Comparison of ENCODE assay signal across 27 cellular contexts in the genomic region with DNA sequence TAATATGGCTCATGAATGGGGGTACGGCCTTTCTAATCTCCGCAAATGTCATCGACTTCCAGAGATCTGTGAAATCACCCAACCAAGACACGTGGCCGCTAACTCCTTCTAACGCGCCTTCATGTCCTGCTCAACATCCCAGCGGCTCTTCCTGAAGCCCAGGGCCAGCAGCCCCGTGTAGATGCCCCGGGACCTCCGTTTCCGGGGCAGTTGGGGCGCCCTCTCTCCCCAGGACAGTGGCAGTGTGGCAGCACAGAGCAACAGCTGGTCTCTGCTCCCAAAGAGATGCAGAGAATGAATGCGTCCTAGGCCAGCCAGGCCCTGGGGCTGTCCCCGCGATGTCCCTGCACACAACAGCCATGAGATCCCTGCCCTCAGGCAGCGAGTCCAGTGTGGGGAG.
"Had no signal": no experiment of that assay in that cellular context is flagged by ENCODE, and none has a peak within 500 bp of the region (broad histone marks: within the 10 kb centered on the region; RNA-seq: fewer than 3 reads in every experiment).

No MANE protein-coding gene starts in this region.

- H3K27ac Mint-ChIP-seq: activated B cell treated with CpG ODN at 0.5 μM for 24 hours; activated CD4-positive, alpha-beta memory T cell treated with anti-CD3 and anti-CD28 coated beads for 36 hours; activated CD8-positive, alpha-beta memory T cell treated with anti-CD3 and anti-CD28 coated beads, Interleukin-2, amount 10 ng/mL, durations not matched to agents 7 days and 5 days; activated CD8-positive, alpha-beta T cell treated with anti-CD3 and anti-CD28 coated beads, Interleukin-2, amount 10 ng/mL, durations not matched to agents 7 days and 5 days; activated naive CD4-positive, alpha-beta T cell treated with anti-CD3 and anti-CD28 coated beads for 36 hours; activated naive CD4-positive, alpha-beta T cell treated with anti-CD3 and anti-CD28 coated beads, Interleukin-2, amount 50 U/mL, for 72 hours; activated T-helper 1 cell treated with anti-CD3 and anti-CD28 coated beads, Interleukin-12 subunit alpha, Interleukin-12 subunit beta, Interleukin-2, Interleukin-4 antibody, amounts not matched to agents 30 ng/mL and 10 ng/mL and 1 ng/mL, durations not matched to agents 14 hours and 24 hours and 36 hours; activated T-helper 2 cell treated with anti-CD3 and anti-CD28 coated beads, Interferon-gamma antibody, Interleukin-2, Interleukin-4, amounts not matched to agents 10 μg/mL and 5 μg/mL and 100 μg/mL, durations not matched to agents 14 hours and 24 hours and 36 hours; T-helper 17 cell; T-helper 2 cell treated with Interferon-gamma antibody and Interleukin-4, amounts not matched to agents 5 μg/mL and 100 μg/mL, for 36 hours had no signal

- H3K4me3 Mint-ChIP-seq: activated B cell treated with CpG ODN at 0.5 μM for 24 hours; activated CD4-positive, alpha-beta memory T cell treated with anti-CD3 and anti-CD28 coated beads for 36 hours; activated CD8-positive, alpha-beta memory T cell treated with anti-CD3 and anti-CD28 coated beads, Interleukin-2, amount 10 ng/mL, durations not matched to agents 7 days and 5 days; activated CD8-positive, alpha-beta T cell treated with anti-CD3 and anti-CD28 coated beads, Interleukin-2, amount 10 ng/mL, durations not matched to agents 7 days and 5 days; activated naive CD4-positive, alpha-beta T cell treated with anti-CD3 and anti-CD28 coated beads for 36 hours; activated naive CD8-positive, alpha-beta T cell treated with anti-CD3 and anti-CD28 coated beads, Interleukin-2, amount 10 ng/mL, durations not matched to agents 7 days and 5 days; activated T-helper 1 cell treated with anti-CD3 and anti-CD28 coated beads, Interleukin-12 subunit alpha, Interleukin-12 subunit beta, Interleukin-2, Interleukin-4 antibody, amounts not matched to agents 30 ng/mL and 10 ng/mL and 1 ng/mL, durations not matched to agents 14 hours and 24 hours and 36 hours; T-helper 17 cell; T-helper 2 cell treated with Interferon-gamma antibody and Interleukin-4, amounts not matched to agents 5 μg/mL and 100 μg/mL, for 36 hours had no signal

- H3K9me3 ChIP-seq: esophagus squamous epithelium, gastroesophageal sphincter had no signal

- H3K27me3 Mint-ChIP-seq: activated CD8-positive, alpha-beta memory T cell treated with anti-CD3 and anti-CD28 coated beads, Interleukin-2, amount 10 ng/mL, durations not matched to agents 7 days and 5 days; activated naive CD8-positive, alpha-beta T cell treated with anti-CD3 and anti-CD28 coated beads, Interleukin-2, amount 10 ng/mL, durations not matched to agents 7 days and 5 days had no signal

- H3K4me1 ChIP-seq: esophagus squamous epithelium, gastroesophageal sphincter had no signal

- H3K4me1 Mint-ChIP-seq: activated B cell treated with CpG ODN at 0.5 μM for 24 hours; activated CD8-positive, alpha-beta memory T cell treated with anti-CD3 and anti-CD28 coated beads, Interleukin-2, amount 10 ng/mL, durations not matched to agents 7 days and 5 days; activated naive CD8-positive, alpha-beta T cell treated with anti-CD3 and anti-CD28 coated beads, Interleukin-2, amount 10 ng/mL, durations not matched to agents 7 days and 5 days had no signal

- DNase-seq: activated B cell treated with CpG ODN at 0.5 μM for 24 hours; activated CD4-positive, alpha-beta memory T cell treated with anti-CD3 and anti-CD28 coated beads for 36 hours; activated CD4-positive, alpha-beta T cell treated with anti-CD3 and anti-CD28 coated beads for 48 hours; activated CD8-positive, alpha-beta memory T cell treated with anti-CD3 and anti-CD28 coated beads, Interleukin-2, amount 10 ng/mL, durations not matched to agents 7 days and 5 days; activated CD8-positive, alpha-beta memory T cell treated with anti-CD3 and anti-CD28 coated beads, Interleukin-2, amount 50 U/mL, for 4 hours; activated CD8-positive, alpha-beta T cell treated with anti-CD3 and anti-CD28 coated beads, Interleukin-2, amount 10 ng/mL, durations not matched to agents 7 days and 5 days; activated effector memory CD4-positive, alpha-beta T cell treated with anti-CD3 and anti-CD28 coated beads, Interleukin-2, amount 50 U/mL, for 16 hours; activated naive CD4-positive, alpha-beta T cell treated with anti-CD3 and anti-CD28 coated beads for 36 hours; activated naive CD8-positive, alpha-beta T cell treated with anti-CD3 and anti-CD28 coated beads, Interleukin-2, amount 10 ng/mL, durations not matched to agents 7 days and 5 days; activated T-cell treated with anti-CD3 and anti-CD28 coated beads, Interleukin-2, amount 50 U/mL, for 1 hour; activated T-cell treated with anti-CD3 and anti-CD28 coated beads, Interleukin-2, amount 50 U/mL, for 48 hours; anterior cingulate cortex; cortex of kidney; effector CD8-positive, alpha-beta T cell; esophagus squamous epithelium; foreskin melanocyte; T-helper 1 cell; T-helper 17 cell; T1000; WERI-Rb-1 had no signal

- H3K36me3 ChIP-seq: esophagus squamous epithelium, gastroesophageal sphincter, WERI-Rb-1 had no signal

- H3K27me3 ChIP-seq: esophagus squamous epithelium had no signal

- H3K9me3 Mint-ChIP-seq: activated B cell treated with CpG ODN at 0.5 μM for 24 hours; activated CD4-positive, alpha-beta memory T cell treated with anti-CD3 and anti-CD28 coated beads for 36 hours; activated naive CD4-positive, alpha-beta T cell treated with anti-CD3 and anti-CD28 coated beads for 36 hours; activated naive CD4-positive, alpha-beta T cell treated with anti-CD3 and anti-CD28 coated beads, Interleukin-2, amount 50 U/mL, for 72 hours; activated naive CD8-positive, alpha-beta T cell treated with anti-CD3 and anti-CD28 coated beads, Interleukin-2, amount 10 ng/mL, durations not matched to agents 7 days and 5 days; activated T-helper 1 cell treated with anti-CD3 and anti-CD28 coated beads, Interleukin-12 subunit alpha, Interleukin-12 subunit beta, Interleukin-2, Interleukin-4 antibody, amounts not matched to agents 30 ng/mL and 10 ng/mL and 1 ng/mL, durations not matched to agents 14 hours and 24 hours and 36 hours; activated T-helper 2 cell treated with anti-CD3 and anti-CD28 coated beads, Interferon-gamma antibody, Interleukin-2, Interleukin-4, amounts not matched to agents 10 μg/mL and 5 μg/mL and 100 μg/mL, durations not matched to agents 14 hours and 24 hours and 36 hours; T-helper 2 cell treated with Interferon-gamma antibody and Interleukin-4, amounts not matched to agents 5 μg/mL and 100 μg/mL, for 36 hours had no signal

- H3K27ac ChIP-seq: epithelial cell of prostate, esophagus squamous epithelium, gastroesophageal sphincter, WERI-Rb-1 had no signal

- ATAC-seq: activated CD4-positive, CD25-positive, alpha-beta regulatory T cell treated with anti-CD3 and anti-CD28 coated beads, Interleukin-2, amount 50 U/mL, for 24 hours; activated CD8-positive, alpha-beta memory T cell treated with anti-CD3 and anti-CD28 coated beads, Interleukin-2, amount 10 ng/mL, durations not matched to agents 7 days and 5 days; activated CD8-positive, alpha-beta T cell treated with anti-CD3 and anti-CD28 coated beads, Interleukin-2, amount 10 ng/mL, durations not matched to agents 7 days and 5 days; activated naive CD4-positive, alpha-beta T cell treated with anti-CD3 and anti-CD28 coated beads, Interleukin-2, amount 50 U/mL, for 72 hours; gastroesophageal sphincter; T-helper 17 cell had no signal

- H3K4me3 ChIP-seq: esophagus squamous epithelium, gastroesophageal sphincter had no signal

- H3K36me3 Mint-ChIP-seq: activated CD4-positive, alpha-beta memory T cell treated with anti-CD3 and anti-CD28 coated beads for 36 hours; activated CD8-positive, alpha-beta memory T cell treated with anti-CD3 and anti-CD28 coated beads, Interleukin-2, amount 10 ng/mL, durations not matched to agents 7 days and 5 days; activated naive CD4-positive, alpha-beta T cell treated with anti-CD3 and anti-CD28 coated beads, Interleukin-2, amount 50 U/mL, for 72 hours; activated naive CD8-positive, alpha-beta T cell treated with anti-CD3 and anti-CD28 coated beads, Interleukin-2, amount 10 ng/mL, durations not matched to agents 7 days and 5 days had no signal
